28 cellular contexts compared by ENCODE assay signal in genomic region chr20:7085448-7085847, GRCh38.
A peak's percentile ranks its signal among the peaks of the same experiment; 100 is the strongest.
DNase-seq lines count a peak whose midpoint lies in the region; ATAC-seq and TF ChIP-seq lines count a peak whose summit lies in the region.
"Had no signal": no experiment of that assay in that cellular context is flagged by ENCODE, and none has a peak within 500 bp of the region (broad histone marks: within the 10 kb centered on the region; RNA-seq: fewer than 3 reads in every experiment).

No MANE protein-coding gene starts in this region.

- TF ChIP-seq CTCF in brain microvascular endothelial cell (IDR thresholded peaks at IDR 0.05; ENCODE audit: low read depth, low read length, missing control alignments) (no peak), retinal pigment epithelial cell (conservative IDR thresholded peaks at IDR 0.05; ENCODE audit: low read depth, low read length) (no peak), GM13977 (IDR thresholded peaks at IDR 0.05; ENCODE audit: extremely low read depth, insufficient read depth, missing control alignments) (no peak)

- peak; percentile 16 for DNase-seq in HEK293T (ENCODE audit: extremely low spot score)
- DNase-seq in brain microvascular endothelial cell = peak; percentile 6
- peak; percentile 79 for DNase-seq in iris pigment epithelial cell (ENCODE audit: low read depth)
- peak; percentile 39 for DNase-seq in retinal pigment epithelial cell (ENCODE audit: low read depth)
- no peak for DNase-seq in AG20443 (ENCODE audit: low spot score)
- DNase-seq in left ventricle myocardium superior = no peak
- DNase-seq in GM13977 (ENCODE audit: low spot score) = no peak
- DNase-seq: activated CD4-positive, alpha-beta T cell treated with anti-CD3 and anti-CD28 coated beads, Interleukin-2, amount 10 ng/mL, durations not matched to agents 24 days and 14 days; activated CD8-positive, alpha-beta memory T cell treated with anti-CD3 and anti-CD28 coated beads for 24 hours; activated T-cell treated with anti-CD3 and anti-CD28 coated beads for 4 hours; amygdala; cortex of kidney; DMS153; H7; heart right ventricle; mammary epithelial cell; NCI-H1417; NCI-H2081 treated with DMSO at 0.1 percent for 48 hours; NCI-H446 treated with DMSO at 0.1 percent for 48 hours; right cardiac atrium; stimulated activated CD4-positive, alpha-beta T cell treated with anti-CD3 and anti-CD28 coated beads, Interleukin-12 subunit alpha, Interleukin-12 subunit beta, amount 100 ng/mL, for 4 hours; stimulated activated CD4-positive, alpha-beta T cell treated with anti-CD3 and anti-CD28 coated beads, Interleukin-2, amount 100 ng/mL, for 48 hours; stomach; thyroid gland had no signal

- H3K4me3 ChIP-seq in brain microvascular endothelial cell (ENCODE audit: low read depth, low read length) = no peak overlapping the region
- no peak overlapping the region for H3K4me3 ChIP-seq in retinal pigment epithelial cell (ENCODE audit: low read length)
- H3K4me3 ChIP-seq: heart right ventricle, SJSA1, stomach, thyroid gland had no signal

- H3K27ac ChIP-seq in brain microvascular endothelial cell = no peak overlapping the region
- H3K27ac ChIP-seq: heart right ventricle, parathyroid adenoma, SJSA1, stomach, thyroid gland had no signal

- H3K27me3 ChIP-seq in brain microvascular endothelial cell (replicated peaks) = no peaks in the 10 kb centered on the region
- H3K27me3 ChIP-seq: SJSA1, stomach, thyroid gland had no signal

- CTCF ChIA-PET in HEK293T (lab: Yijun Ruan, JAX) = no interaction called here

- H3K36me3 ChIP-seq in brain microvascular endothelial cell (replicated peaks) = no peaks in the 10 kb centered on the region
- H3K36me3 ChIP-seq: heart right ventricle, SJSA1, stomach, thyroid gland had no signal

- POLR2A ChIA-PET in HEK293T (lab: Yijun Ruan, JAX) = no interaction called here

- no peak for ATAC-seq in left ventricle myocardium superior
- ATAC-seq: esophagus mucosa, heart right ventricle, right cardiac atrium, WTC11 had no signal

- in situ Hi-C loops in brain microvascular endothelial cell (cut with HindIII; ENCODE audit: low pct_ligation_motif_present, low sequenced_read_pairs) = no loop called here
- in situ Hi-C loops in GM13977 (cut with MboI; ENCODE audit: low pct_unique_long_range_greater_than_20kb, low sequenced_read_pairs, unreplicated experiment) = no loop called here

- intact Hi-C loops in left ventricle myocardium superior (cut with micrococcal nuclease) = no loop called here

TF ChIP-seq in HEK293T, 16 proteins besides CTCF, POLR2A, EP300 and RAD21:
- TF ChIP-seq LEF1 (IDR thresholded peaks at IDR 0.05; ENCODE audit: borderline replicate concordance) (no peak), L3MBTL2 (conservative IDR thresholded peaks at IDR 0.05) (no peak), TARDBP (IDR thresholded peaks at IDR 0.05) (no peak), NFRKB (IDR thresholded peaks at IDR 0.05) (no peak), FOXK2 (IDR thresholded peaks at IDR 0.05) (no peak), SP1 (IDR thresholded peaks at IDR 0.05) (no peak), BHLHE40 (IDR thresholded peaks at IDR 0.05; ENCODE audit: borderline replicate concordance) (no peak), FOXM1 (IDR thresholded peaks at IDR 0.05; ENCODE audit: borderline replicate concordance) (no peak), ARNT (IDR thresholded peaks at IDR 0.05) (no peak), ELF4 (IDR thresholded peaks at IDR 0.05) (no peak), CTBP1 (IDR thresholded peaks at IDR 0.05; ENCODE audit: borderline replicate concordance) (no peak), SUZ12 (IDR thresholded peaks at IDR 0.05) (no peak), FOXA1 (IDR thresholded peaks at IDR 0.05) (no peak), HDGF (IDR thresholded peaks at IDR 0.05; ENCODE audit: borderline replicate concordance) (no peak), ZNF384 (IDR thresholded peaks at IDR 0.05) (no peak)
- TF ChIP-seq, protein P1, sequence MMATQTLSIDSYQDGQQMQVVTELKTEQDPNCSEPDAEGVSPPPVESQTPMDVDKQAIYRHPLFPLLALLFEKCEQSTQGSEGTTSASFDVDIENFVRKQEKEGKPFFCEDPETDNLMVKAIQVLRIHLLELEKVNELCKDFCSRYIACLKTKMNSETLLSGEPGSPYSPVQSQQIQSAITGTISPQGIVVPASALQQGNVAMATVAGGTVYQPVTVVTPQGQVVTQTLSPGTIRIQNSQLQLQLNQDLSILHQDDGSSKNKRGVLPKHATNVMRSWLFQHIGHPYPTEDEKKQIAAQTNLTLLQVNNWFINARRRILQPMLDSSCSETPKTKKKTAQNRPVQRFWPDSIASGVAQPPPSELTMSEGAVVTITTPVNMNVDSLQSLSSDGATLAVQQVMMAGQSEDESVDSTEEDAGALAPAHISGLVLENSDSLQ (IDR thresholded peaks at IDR 0.05) = no peak

Comparison
In these comparisons a context has a peak if more than half of its experiments do, and no peak if none do; other contexts are left out.
1. DNase-seq: peak in HEK293T (single experiment), brain microvascular endothelial cell (single experiment), iris pigment epithelial cell (single experiment) and retinal pigment epithelial cell (single experiment); none in AG20443 (single experiment), left ventricle myocardium superior (single experiment) and GM13977 (single experiment).